In the genomic region with DNA sequence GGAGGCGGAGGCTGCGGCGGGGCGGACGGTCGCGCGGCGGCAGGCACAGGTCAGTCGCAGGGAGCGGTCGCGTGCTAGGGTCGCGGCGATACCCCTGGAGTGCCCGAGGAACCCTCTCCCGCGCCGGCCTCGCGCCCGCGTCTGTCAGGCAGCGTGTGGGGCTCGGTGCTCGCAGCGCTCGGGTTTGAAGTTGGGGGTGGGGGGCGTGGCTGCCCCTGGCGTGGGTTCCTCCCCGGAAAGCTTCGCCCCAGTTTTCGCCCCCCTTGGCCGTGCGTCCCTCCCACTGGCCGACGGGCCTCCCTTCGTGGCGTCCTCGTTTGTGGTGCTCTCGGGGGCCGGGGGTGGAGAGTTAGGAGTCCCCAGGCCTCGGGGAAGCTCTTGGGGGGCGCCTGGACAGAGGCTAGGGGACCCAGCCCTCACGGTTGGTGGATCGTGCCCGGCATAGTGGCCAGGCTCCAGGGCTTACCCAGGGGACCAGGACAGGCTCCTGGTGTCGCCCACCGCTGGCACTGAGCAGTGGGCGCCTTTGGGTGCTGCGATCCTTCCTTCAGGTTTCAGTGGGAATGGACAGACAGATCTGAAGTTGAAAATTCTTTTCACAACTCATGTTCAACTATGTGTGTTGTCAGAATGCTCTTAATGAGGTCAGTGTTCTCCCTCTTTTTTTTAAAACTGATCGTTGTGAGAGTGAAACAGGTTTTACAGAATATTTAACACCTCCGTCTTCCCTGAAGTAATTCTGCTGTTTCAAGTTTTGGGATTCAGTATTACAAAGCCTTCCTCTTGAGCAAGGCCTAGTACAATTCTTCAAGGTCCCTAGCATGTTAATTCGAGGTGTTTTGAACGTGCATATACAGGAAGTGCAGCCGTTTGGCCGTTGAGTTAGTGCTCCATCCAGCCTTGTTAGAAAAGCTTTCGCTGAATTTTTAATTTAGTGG, we compare ENCODE assay signal across 1 cellular context.
TF ChIP-seq lines count a peak whose summit lies in the region.

No MANE protein-coding gene starts in this region.

TF ChIP-seq in K562, 482 proteins besides CTCF, POLR2A, EP300 and RAD21 (continued from another document and continues in another):
- TF ChIP-seq, protein P1, sequence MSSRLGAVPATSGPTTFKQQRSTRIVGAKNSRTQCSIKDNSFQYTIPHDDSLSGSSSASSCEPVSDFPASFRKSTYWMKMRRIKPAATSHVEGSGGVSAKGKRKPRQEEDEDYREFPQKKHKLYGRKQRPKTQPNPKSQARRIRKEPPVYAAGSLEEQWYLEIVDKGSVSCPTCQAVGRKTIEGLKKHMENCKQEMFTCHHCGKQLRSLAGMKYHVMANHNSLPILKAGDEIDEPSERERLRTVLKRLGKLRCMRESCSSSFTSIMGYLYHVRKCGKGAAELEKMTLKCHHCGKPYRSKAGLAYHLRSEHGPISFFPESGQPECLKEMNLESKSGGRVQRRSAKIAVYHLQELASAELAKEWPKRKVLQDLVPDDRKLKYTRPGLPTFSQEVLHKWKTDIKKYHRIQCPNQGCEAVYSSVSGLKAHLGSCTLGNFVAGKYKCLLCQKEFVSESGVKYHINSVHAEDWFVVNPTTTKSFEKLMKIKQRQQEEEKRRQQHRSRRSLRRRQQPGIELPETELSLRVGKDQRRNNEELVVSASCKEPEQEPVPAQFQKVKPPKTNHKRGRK (tag; IDR thresholded peaks at IDR 0.05), result no peak
- TF ChIP-seq, protein P2, sequence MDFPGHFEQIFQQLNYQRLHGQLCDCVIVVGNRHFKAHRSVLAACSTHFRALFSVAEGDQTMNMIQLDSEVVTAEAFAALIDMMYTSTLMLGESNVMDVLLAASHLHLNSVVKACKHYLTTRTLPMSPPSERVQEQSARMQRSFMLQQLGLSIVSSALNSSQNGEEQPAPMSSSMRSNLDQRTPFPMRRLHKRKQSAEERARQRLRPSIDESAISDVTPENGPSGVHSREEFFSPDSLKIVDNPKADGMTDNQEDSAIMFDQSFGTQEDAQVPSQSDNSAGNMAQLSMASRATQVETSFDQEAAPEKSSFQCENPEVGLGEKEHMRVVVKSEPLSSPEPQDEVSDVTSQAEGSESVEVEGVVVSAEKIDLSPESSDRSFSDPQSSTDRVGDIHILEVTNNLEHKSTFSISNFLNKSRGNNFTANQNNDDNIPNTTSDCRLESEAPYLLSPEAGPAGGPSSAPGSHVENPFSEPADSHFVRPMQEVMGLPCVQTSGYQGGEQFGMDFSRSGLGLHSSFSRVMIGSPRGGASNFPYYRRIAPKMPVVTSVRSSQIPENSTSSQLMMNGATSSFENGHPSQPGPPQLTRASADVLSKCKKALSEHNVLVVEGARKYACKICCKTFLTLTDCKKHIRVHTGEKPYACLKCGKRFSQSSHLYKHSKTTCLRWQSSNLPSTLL (IDR thresholded peaks at IDR 0.05), result no peak
- TF ChIP-seq, protein P3, sequence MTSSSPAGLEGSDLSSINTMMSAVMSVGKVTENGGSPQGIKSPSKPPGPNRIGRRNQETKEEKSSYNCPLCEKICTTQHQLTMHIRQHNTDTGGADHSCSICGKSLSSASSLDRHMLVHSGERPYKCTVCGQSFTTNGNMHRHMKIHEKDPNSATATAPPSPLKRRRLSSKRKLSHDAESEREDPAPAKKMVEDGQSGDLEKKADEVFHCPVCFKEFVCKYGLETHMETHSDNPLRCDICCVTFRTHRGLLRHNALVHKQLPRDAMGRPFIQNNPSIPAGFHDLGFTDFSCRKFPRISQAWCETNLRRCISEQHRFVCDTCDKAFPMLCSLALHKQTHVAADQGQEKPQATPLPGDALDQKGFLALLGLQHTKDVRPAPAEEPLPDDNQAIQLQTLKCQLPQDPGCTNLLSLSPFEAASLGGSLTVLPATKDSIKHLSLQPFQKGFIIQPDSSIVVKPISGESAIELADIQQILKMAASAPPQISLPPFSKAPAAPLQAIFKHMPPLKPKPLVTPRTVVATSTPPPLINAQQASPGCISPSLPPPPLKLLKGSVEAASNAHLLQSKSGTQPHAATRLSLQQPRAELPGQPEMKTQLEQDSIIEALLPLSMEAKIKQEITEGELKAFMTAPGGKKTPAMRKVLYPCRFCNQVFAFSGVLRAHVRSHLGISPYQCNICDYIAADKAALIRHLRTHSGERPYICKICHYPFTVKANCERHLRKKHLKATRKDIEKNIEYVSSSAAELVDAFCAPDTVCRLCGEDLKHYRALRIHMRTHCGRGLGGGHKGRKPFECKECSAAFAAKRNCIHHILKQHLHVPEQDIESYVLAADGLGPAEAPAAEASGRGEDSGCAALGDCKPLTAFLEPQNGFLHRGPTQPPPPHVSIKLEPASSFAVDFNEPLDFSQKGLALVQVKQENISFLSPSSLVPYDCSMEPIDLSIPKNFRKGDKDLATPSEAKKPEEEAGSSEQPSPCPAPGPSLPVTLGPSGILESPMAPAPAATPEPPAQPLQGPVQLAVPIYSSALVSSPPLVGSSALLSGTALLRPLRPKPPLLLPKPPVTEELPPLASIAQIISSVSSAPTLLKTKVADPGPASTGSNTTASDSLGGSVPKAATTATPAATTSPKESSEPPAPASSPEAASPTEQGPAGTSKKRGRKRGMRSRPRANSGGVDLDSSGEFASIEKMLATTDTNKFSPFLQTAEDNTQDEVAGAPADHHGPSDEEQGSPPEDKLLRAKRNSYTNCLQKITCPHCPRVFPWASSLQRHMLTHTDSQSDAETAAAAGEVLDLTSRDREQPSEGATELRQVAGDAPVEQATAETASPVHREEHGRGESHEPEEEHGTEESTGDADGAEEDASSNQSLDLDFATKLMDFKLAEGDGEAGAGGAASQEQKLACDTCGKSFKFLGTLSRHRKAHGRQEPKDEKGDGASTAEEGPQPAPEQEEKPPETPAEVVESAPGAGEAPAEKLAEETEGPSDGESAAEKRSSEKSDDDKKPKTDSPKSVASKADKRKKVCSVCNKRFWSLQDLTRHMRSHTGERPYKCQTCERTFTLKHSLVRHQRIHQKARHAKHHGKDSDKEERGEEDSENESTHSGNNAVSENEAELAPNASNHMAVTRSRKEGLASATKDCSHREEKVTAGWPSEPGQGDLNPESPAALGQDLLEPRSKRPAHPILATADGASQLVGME (CRISPR knock-in tag; IDR thresholded peaks at IDR 0.05), result 0 out of 2 replicates have a peak, but pooled peaks have one; percentile 18
- TF ChIP-seq ETV1 (tag; conservative IDR thresholded peaks at IDR 0.05; ENCODE audit: low read depth) (no peak), ZNF41 (CRISPR knock-in tag; conservative IDR thresholded peaks at IDR 0.05) (no peak), GABPB1 (CRISPR knock-in tag; IDR thresholded peaks at IDR 0.05) (peak; percentile 3), SP1 (CRISPR knock-in tag; IDR thresholded peaks at IDR 0.05) (no peak), ASH1L (IDR thresholded peaks at IDR 0.05; ENCODE audit: borderline replicate concordance, low read depth, partially characterized antibody) (no peak), RBFOX2 (IDR thresholded peaks at IDR 0.05; ENCODE audit: low read depth, low read length) (peak; percentile 1), ZNF445 (CRISPR knock-in tag; IDR thresholded peaks at IDR 0.05; ENCODE audit: low read depth) (no peak), KDM5B (IDR thresholded peaks at IDR 0.05; ENCODE audit: insufficient replicate concordance, low read depth, low read length) (peak; percentile 17), KLF6 (CRISPR knock-in tag; IDR thresholded peaks at IDR 0.05; ENCODE audit: borderline replicate concordance) (no peak), TAL1 (IDR thresholded peaks at IDR 0.05) (no peak), MYNN (IDR thresholded peaks at IDR 0.05) (0 out of 2 replicates have a peak, but pooled peaks have one; percentile 13), MYNN (CRISPR knock-in tag; IDR thresholded peaks at IDR 0.05) (no peak), DPF2 (IDR thresholded peaks at IDR 0.05) (no peak), NONO (IDR thresholded peaks at IDR 0.05; ENCODE audit: low read depth in 2 of 2, low read length in 1 of 2) (peak; percentile 21 to 90; a peak in 3 of 4 replicates), HIVEP1 (CRISPR knock-in tag; IDR thresholded peaks at IDR 0.05) (no peak), NFRKB (IDR thresholded peaks at IDR 0.05; ENCODE audit: low read depth) (no peak), BRD4 (IDR thresholded peaks at IDR 0.05) (no peak; the same call in 1 of the 2 replicates), HDAC8 (tag; IDR thresholded peaks at IDR 0.05) (no peak), MYBL2 (IDR thresholded peaks at IDR 0.05; ENCODE audit: low read depth) (peak; percentile 64), MYBL2 (CRISPR knock-in tag; IDR thresholded peaks at IDR 0.05; ENCODE audit: borderline replicate concordance) (no peak), ZNF311 (CRISPR knock-in tag; IDR thresholded peaks at IDR 0.05) (no peak), ZFP36 (IDR thresholded peaks at IDR 0.05; ENCODE audit: low read depth, low read length, partially characterized antibody) (peak; percentile 16), TBP (optimal IDR thresholded peaks at IDR 0.05; ENCODE audit: low read depth, low read length) (no peak), POLR2AphosphoS5 (IDR thresholded peaks at IDR 0.05; ENCODE audit: control insufficient read depth, insufficient read depth, low read depth, low read length) (no peak), BCOR (IDR thresholded peaks at IDR 0.05) (peak; percentile 47), NFIC (IDR thresholded peaks at IDR 0.05) (no peak)
- TF ChIP-seq, protein P4, sequence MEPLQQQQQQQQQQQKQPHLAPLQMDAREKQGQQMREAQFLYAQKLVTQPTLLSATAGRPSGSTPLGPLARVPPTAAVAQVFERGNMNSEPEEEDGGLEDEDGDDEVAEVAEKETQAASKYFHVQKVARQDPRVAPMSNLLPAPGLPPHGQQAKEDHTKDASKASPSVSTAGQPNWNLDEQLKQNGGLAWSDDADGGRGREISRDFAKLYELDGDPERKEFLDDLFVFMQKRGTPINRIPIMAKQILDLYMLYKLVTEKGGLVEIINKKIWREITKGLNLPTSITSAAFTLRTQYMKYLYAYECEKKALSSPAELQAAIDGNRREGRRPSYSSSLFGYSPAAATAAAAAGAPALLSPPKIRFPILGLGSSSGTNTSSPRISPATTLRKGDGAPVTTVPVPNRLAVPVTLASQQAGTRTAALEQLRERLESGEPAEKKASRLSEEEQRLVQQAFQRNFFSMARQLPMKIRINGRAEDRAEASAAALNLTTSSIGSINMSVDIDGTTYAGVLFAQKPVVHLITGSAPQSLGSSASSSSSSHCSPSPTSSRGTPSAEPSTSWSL (CRISPR knock-in tag; IDR thresholded peaks at IDR 0.05; ENCODE audit: borderline replicate concordance), result no peak; the same call in 1 of the 2 replicates
- TF ChIP-seq, protein P5, sequence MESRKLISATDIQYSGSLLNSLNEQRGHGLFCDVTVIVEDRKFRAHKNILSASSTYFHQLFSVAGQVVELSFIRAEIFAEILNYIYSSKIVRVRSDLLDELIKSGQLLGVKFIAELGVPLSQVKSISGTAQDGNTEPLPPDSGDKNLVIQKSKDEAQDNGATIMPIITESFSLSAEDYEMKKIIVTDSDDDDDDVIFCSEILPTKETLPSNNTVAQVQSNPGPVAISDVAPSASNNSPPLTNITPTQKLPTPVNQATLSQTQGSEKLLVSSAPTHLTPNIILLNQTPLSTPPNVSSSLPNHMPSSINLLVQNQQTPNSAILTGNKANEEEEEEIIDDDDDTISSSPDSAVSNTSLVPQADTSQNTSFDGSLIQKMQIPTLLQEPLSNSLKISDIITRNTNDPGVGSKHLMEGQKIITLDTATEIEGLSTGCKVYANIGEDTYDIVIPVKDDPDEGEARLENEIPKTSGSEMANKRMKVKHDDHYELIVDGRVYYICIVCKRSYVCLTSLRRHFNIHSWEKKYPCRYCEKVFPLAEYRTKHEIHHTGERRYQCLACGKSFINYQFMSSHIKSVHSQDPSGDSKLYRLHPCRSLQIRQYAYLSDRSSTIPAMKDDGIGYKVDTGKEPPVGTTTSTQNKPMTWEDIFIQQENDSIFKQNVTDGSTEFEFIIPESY (CRISPR knock-in tag; IDR thresholded peaks at IDR 0.05), result no peak
- TF ChIP-seq, protein P6, sequence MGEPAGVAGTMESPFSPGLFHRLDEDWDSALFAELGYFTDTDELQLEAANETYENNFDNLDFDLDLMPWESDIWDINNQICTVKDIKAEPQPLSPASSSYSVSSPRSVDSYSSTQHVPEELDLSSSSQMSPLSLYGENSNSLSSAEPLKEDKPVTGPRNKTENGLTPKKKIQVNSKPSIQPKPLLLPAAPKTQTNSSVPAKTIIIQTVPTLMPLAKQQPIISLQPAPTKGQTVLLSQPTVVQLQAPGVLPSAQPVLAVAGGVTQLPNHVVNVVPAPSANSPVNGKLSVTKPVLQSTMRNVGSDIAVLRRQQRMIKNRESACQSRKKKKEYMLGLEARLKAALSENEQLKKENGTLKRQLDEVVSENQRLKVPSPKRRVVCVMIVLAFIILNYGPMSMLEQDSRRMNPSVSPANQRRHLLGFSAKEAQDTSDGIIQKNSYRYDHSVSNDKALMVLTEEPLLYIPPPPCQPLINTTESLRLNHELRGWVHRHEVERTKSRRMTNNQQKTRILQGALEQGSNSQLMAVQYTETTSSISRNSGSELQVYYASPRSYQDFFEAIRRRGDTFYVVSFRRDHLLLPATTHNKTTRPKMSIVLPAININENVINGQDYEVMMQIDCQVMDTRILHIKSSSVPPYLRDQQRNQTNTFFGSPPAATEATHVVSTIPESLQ (CRISPR knock-in tag; IDR thresholded peaks at IDR 0.05), result 0 out of 2 replicates have a peak, but pooled peaks have one; percentile 11
- TF ChIP-seq, protein P7, sequence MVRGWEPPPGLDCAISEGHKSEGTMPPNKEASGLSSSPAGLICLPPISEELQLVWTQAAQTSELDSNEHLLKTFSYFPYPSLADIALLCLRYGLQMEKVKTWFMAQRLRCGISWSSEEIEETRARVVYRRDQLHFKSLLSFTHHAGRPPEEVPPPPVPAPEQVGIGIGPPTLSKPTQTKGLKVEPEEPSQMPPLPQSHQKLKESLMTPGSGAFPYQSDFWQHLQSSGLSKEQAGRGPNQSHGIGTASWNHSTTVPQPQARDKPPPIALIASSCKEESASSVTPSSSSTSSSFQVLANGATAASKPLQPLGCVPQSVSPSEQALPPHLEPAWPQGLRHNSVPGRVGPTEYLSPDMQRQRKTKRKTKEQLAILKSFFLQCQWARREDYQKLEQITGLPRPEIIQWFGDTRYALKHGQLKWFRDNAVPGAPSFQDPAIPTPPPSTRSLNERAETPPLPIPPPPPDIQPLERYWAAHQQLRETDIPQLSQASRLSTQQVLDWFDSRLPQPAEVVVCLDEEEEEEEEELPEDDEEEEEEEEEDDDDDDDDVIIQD (CRISPR knock-in tag; IDR thresholded peaks at IDR 0.05), result no peak
- TF ChIP-seq, protein P8, sequence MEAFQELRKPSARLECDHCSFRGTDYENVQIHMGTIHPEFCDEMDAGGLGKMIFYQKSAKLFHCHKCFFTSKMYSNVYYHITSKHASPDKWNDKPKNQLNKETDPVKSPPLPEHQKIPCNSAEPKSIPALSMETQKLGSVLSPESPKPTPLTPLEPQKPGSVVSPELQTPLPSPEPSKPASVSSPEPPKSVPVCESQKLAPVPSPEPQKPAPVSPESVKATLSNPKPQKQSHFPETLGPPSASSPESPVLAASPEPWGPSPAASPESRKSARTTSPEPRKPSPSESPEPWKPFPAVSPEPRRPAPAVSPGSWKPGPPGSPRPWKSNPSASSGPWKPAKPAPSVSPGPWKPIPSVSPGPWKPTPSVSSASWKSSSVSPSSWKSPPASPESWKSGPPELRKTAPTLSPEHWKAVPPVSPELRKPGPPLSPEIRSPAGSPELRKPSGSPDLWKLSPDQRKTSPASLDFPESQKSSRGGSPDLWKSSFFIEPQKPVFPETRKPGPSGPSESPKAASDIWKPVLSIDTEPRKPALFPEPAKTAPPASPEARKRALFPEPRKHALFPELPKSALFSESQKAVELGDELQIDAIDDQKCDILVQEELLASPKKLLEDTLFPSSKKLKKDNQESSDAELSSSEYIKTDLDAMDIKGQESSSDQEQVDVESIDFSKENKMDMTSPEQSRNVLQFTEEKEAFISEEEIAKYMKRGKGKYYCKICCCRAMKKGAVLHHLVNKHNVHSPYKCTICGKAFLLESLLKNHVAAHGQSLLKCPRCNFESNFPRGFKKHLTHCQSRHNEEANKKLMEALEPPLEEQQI (IDR thresholded peaks at IDR 0.05), result no peak
